Comparison of ENCODE assay signal across 9 cellular contexts in the genomic region with DNA sequence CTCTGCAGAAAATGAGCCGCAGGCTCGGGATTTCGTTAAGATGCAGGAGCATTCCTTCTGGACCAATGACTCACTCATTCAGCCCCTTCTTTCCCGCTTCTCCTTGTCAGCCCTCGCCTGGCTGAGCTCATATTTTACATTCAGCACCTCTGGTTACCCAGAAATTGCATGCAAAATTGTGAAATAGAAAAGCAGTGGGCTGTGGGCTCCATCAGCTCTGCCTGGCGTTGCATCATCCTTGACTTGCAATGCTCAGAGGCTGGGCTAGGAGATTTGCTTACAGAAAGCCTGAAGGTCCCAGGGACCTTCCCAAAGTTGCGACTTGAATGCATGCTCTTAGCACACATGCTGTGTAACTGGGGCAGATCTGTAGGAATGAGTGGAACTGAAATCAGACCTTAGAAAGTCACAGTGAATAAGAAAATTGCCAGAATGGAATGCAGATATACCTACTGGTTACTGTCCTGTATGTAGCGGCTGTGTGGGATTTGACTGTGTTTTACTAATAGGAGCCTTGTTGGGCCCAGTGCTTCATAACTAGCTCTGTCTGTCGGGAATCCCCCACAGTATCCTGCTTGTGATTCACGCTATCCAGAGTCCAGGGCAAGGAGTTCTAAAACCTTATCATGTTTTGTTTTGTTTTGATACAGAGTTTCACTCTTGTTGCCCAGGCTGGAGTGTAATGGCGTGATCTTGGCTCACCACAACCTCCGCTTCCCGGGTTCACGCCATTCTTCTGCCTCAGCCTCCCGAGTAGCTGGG.
DNase-seq lines count a peak whose midpoint lies in the region; ATAC-seq and TF ChIP-seq lines count a peak whose summit lies in the region.
"Had no signal": no experiment of that assay in that cellular context is flagged by ENCODE, and none has a peak within 500 bp of the region (broad histone marks: within the 10 kb centered on the region; RNA-seq: fewer than 3 reads in every experiment).

No MANE protein-coding gene starts in this region.

- no peak for TF ChIP-seq CTCF in BJ (IDR thresholded peaks at IDR 0.05; ENCODE audit: insufficient read depth, low read depth, low read length)
- no peak for TF ChIP-seq CTCF in choroid plexus epithelial cell (conservative IDR thresholded peaks at IDR 0.05; ENCODE audit: low read depth, low read length)

- no peak for ATAC-seq in GM19023 (IDR thresholded peaks at IDR 0.05; ENCODE audit: unreplicated experiment)
- no peak for ATAC-seq in GM18498 (IDR thresholded peaks at IDR 0.05; ENCODE audit: unreplicated experiment)

- H3K4me3 ChIP-seq in BJ (ENCODE audit: low read depth, low read length): no peak overlapping the region
- no peak overlapping the region for H3K4me3 ChIP-seq in choroid plexus epithelial cell (ENCODE audit: low read depth, low read length)

- DNase-seq in BJ (ENCODE audit: low read depth) (peak; percentile 95), M059J (ENCODE audit: low read depth) (peak; percentile 75), choroid plexus epithelial cell (ENCODE audit: low read depth) (peak; percentile 96), mucosa of gallbladder (ENCODE audit: low spot score) (peak; percentile 24), DMS114 treated with DMSO at 0.1 percent for 48 hours (lab: John Stamatoyannopoulos, UW; ENCODE audit: unreplicated experiment) (no peak), DMS53 (lab: John Stamatoyannopoulos, UW) (no peak)
- DNase-seq: dermis blood vessel endothelial cell had no signal

- CTCF ChIA-PET in BJ (lab: Yijun Ruan, JAX): interaction anchor here (0.6 to 1.6 kb wide), 4 partner anchors 10 to 447 kb away, joined by 3 to 5 read pairs (median 4); no protein-coding TSS in a partner anchor

- H3K27me3 ChIP-seq in BJ (ENCODE audit: control insufficient read depth, insufficient read depth, low read length): no peaks in the 10 kb centered on the region

- no peaks in the 10 kb centered on the region; the same call in 1 of the 2 replicates for H3K36me3 ChIP-seq in BJ (ENCODE audit: control insufficient read depth, insufficient read depth, low read length)

- POLR2A ChIA-PET in BJ (lab: Charles Lee): interaction anchor here (0.6 kb wide), 2 partner anchors 192 to 738 kb away, joined by 3 to 4 read pairs; no protein-coding TSS in a partner anchor

Comparison
In these comparisons a context has a peak if more than half of its experiments do, and no peak if none do; other contexts are left out.
1. DNase-seq: peak in BJ (single experiment), M059J (single experiment), choroid plexus epithelial cell (single experiment) and mucosa of gallbladder (single experiment); none in DMS114 treated with DMSO at 0.1 percent for 48 hours (single experiment) and DMS53 (single experiment).